In genomic region chr14:93095742-93096510, GRCh38 we compare ENCODE assay signal across 1 cellular context.
TF ChIP-seq lines count a peak whose summit lies in the region.

No MANE protein-coding gene starts in this region.

TF ChIP-seq in HEK293, 187 proteins besides CTCF, POLR2A, EP300 and RAD21 (continued from another document):
- TF ChIP-seq ZNF518A (tag by site-specific recombination; conservative IDR thresholded peaks at IDR 0.05; ENCODE audit: low read depth) (no peak), GLI2 (tag by site-specific recombination; IDR thresholded peaks at IDR 0.05; ENCODE audit: borderline replicate concordance, low read depth) (no peak), ZNF423 (tag by site-specific recombination; IDR thresholded peaks at IDR 0.05) (no peak), ZNF146 (tag by site-specific recombination; IDR thresholded peaks at IDR 0.05) (peak; percentile 96), ZNF792 (tag by site-specific recombination; IDR thresholded peaks at IDR 0.05) (no peak), ZNF76 (tag by site-specific recombination; IDR thresholded peaks at IDR 0.05; ENCODE audit: borderline replicate concordance, low read depth) (no peak), ZNF645 (tag by site-specific recombination; IDR thresholded peaks at IDR 0.05) (no peak)
